14 cellular contexts compared by ENCODE assay signal in genomic region chr14:86787782-86788181, GRCh38.
DNase-seq lines count a peak whose midpoint lies in the region; ATAC-seq, FAIRE-seq and TF ChIP-seq lines count a peak whose summit lies in the region.
"Had no signal": no experiment of that assay in that cellular context is flagged by ENCODE, and none has a peak within 500 bp of the region (broad histone marks: within the 10 kb centered on the region; RNA-seq: fewer than 3 reads in every experiment).

No MANE protein-coding gene starts in this region.

- no peak overlapping the region for H2AFZ ChIP-seq in SK-N-SH (ENCODE audit: low read depth)

- CTCF ChIA-PET in SK-N-SH (lab: Yijun Ruan, JAX), result interaction anchor here (1.1 to 2.0 kb wide), 2 partner anchors 18 to 132 kb away, joined by 4 read pairs; no protein-coding TSS in a partner anchor

- H3K36me3 ChIP-seq in SK-N-SH (replicated peaks in 1 of 2; ENCODE audit: control insufficient read depth in 1 of 2, insufficient read depth in 2 of 2, low read length in 1 of 2), result no peaks in the 10 kb centered on the region
- H3K36me3 ChIP-seq: adrenal gland, thyroid gland had no signal

- no peak for TF ChIP-seq POLR2A in GM12891 (IDR thresholded peaks at IDR 0.05; ENCODE audit: low read depth, low read length)

- POLR2A ChIA-PET in SK-N-SH (lab: Yijun Ruan, JAX), result no interaction called here

- peaks cover 14% of the 10 kb centered on the region for H3K4me1 Mint-ChIP-seq in chondrocyte (ENCODE audit: low read depth)
- H3K4me1 Mint-ChIP-seq in osteocyte (ENCODE audit: unreplicated experiment), result peaks cover 7% of the 10 kb centered on the region

- no peak for DNase-seq in SK-N-SH
- DNase-seq in NCI-H82 (lab: John Stamatoyannopoulos, UW), result peak; percentile 54
- no peak for DNase-seq in chondrocyte (ENCODE audit: low spot score)
- DNase-seq in osteocyte (ENCODE audit: extremely low spot score, unreplicated experiment), result no peak
- no peak for DNase-seq in NCI-H1417 treated with DMSO at 0.1 percent for 48 hours (lab: John Stamatoyannopoulos, UW)
- no peak for DNase-seq in left lobe of liver (ENCODE audit: low spot score)
- DNase-seq in GM12891 (ENCODE audit: insufficient read length, low spot score), result no peak
- DNase-seq: activated CD8-positive, alpha-beta memory T cell treated with anti-CD3 and anti-CD28 coated beads, Interleukin-2, amount 50 U/mL, for 48 hours; adrenal gland; effector memory CD4-positive, alpha-beta T cell; right cardiac atrium; thyroid gland had no signal

- 8% methylated on average over 3 of the region's 3 CpGs for WGBS in SK-N-SH (ENCODE audit: low lambda C conversion rate)

- H3K27me3 ChIP-seq in SK-N-SH (ENCODE audit: insufficient read depth), result no peaks in the 10 kb centered on the region
- H3K27me3 ChIP-seq: adrenal gland, thyroid gland had no signal

- H4K20me1 ChIP-seq in SK-N-SH (ENCODE audit: insufficient read depth), result no peaks in the 10 kb centered on the region

- H3K4me3 ChIP-seq in SK-N-SH (ENCODE audit: low read depth in 2 of 2, low read length in 1 of 2), result no peak overlapping the region
- H3K4me3 ChIP-seq: adrenal gland, thyroid gland had no signal

- no peaks in the 10 kb centered on the region for H3K27me3 Mint-ChIP-seq in chondrocyte (ENCODE audit: low read depth)
- H3K27me3 Mint-ChIP-seq in osteocyte (ENCODE audit: unreplicated experiment), result no peaks in the 10 kb centered on the region

- H3K27ac ChIP-seq in SK-N-SH (ENCODE audit: low read depth in 2 of 2, low read length in 1 of 2), result peak overlapping the region in 1 of 2 experiments; percentile 45; a peak in 2 of 4 replicates
- H3K27ac ChIP-seq: adrenal gland, thyroid gland had no signal

- H3K9me3 ChIP-seq in SK-N-SH, result no peaks in the 10 kb centered on the region
- H3K9me3 ChIP-seq: adrenal gland, thyroid gland had no signal

- H3K9me2 ChIP-seq in SK-N-SH, result no peaks in the 10 kb centered on the region

- H3K9me3 Mint-ChIP-seq in chondrocyte (ENCODE audit: low read depth) (peaks cover 4% of the 10 kb centered on the region), osteocyte (ENCODE audit: unreplicated experiment) (no peaks in the 10 kb centered on the region)

- no peak overlapping the region for H3K9ac ChIP-seq in SK-N-SH

- TF ChIP-seq CTCF in SK-N-SH (IDR thresholded peaks at IDR 0.05) (no peak), chondrocyte (IDR thresholded peaks at IDR 0.05) (no peak), osteocyte (IDR thresholded peaks at IDR 0.05) (no peak)

- TF ChIP-seq EP300 in SK-N-SH (IDR thresholded peaks at IDR 0.05; ENCODE audit: borderline replicate concordance in 1 of 2, low read depth in 1 of 2, low read length in 1 of 2), result no peak

- H3K4me2 ChIP-seq in SK-N-SH, result no peak overlapping the region

- FAIRE-seq in GM12891 (lab: Jason Lieb, UNC), result no peak

- ATAC-seq in SK-N-SH treated with all-trans-retinoic acid at 6 μM for 48 hours (peak; percentile 70), left lobe of liver (no peak)
- ATAC-seq: HCT116, right cardiac atrium had no signal

- no peak for TF ChIP-seq RAD21 in SK-N-SH (IDR thresholded peaks at IDR 0.05; ENCODE audit: low read length)

- H3K27ac Mint-ChIP-seq in chondrocyte (ENCODE audit: unreplicated experiment) (peak overlapping the region; percentile 2), osteocyte (ENCODE audit: unreplicated experiment) (peak overlapping the region; percentile 50)

- no peak overlapping the region for H3K4me3 Mint-ChIP-seq in chondrocyte (ENCODE audit: unreplicated experiment)
- no peak overlapping the region for H3K4me3 Mint-ChIP-seq in osteocyte (ENCODE audit: unreplicated experiment)

- peaks cover 0 to 5% of the 10 kb centered on the region in 2 experiments; a peak in 2 of 4 replicates for H3K4me1 ChIP-seq in SK-N-SH (ENCODE audit: control insufficient read depth in 1 of 2, insufficient read depth in 2 of 2, low read depth in 1 of 2, low read length in 1 of 2)
- H3K4me1 ChIP-seq: adrenal gland, thyroid gland had no signal

- no peaks in the 10 kb centered on the region for H3K79me2 ChIP-seq in SK-N-SH (ENCODE audit: insufficient read depth)

- H3K36me3 Mint-ChIP-seq in chondrocyte (ENCODE audit: low read depth) (no peaks in the 10 kb centered on the region), osteocyte (ENCODE audit: unreplicated experiment) (no peaks in the 10 kb centered on the region)

- H3F3A ChIP-seq in SK-N-SH (replicated peaks; ENCODE audit: insufficient read depth), result no peaks in the 10 kb centered on the region

TF ChIP-seq in SK-N-SH treated with all-trans-retinoic acid at 6 μM for 48 hours, 23 proteins besides CTCF, POLR2A, EP300 and RAD21 (continues in another document):
- TF ChIP-seq TSHZ2 (CRISPR knock-in tag; IDR thresholded peaks at IDR 0.05) (no peak), ZFP3 (CRISPR knock-in tag; IDR thresholded peaks at IDR 0.05) (no peak), OSR1 (CRISPR knock-in tag; IDR thresholded peaks at IDR 0.05) (no peak), SNAI2 (CRISPR knock-in tag; IDR thresholded peaks at IDR 0.05) (no peak)

TF ChIP-seq in SK-N-SH, 30 proteins besides CTCF, POLR2A, EP300 and RAD21:
- TF ChIP-seq CHD2 (IDR thresholded peaks at IDR 0.05; ENCODE audit: low read length, partially characterized antibody), result no peak
TF ChIP-seq in SK-N-SH: peak in this region for 0.

TF ChIP-seq in GM12891, 5 proteins besides CTCF, POLR2A, EP300 and RAD21:
- TF ChIP-seq SPI1 (IDR thresholded peaks at IDR 0.05; ENCODE audit: low read depth, low read length) (no peak), POU2F2 (IDR thresholded peaks at IDR 0.05; ENCODE audit: low read depth, low read length) (no peak), PAX5 (IDR thresholded peaks at IDR 0.05; ENCODE audit: insufficient read depth, low read length, severe bottlenecking) (no peak), POLR2AphosphoS5 (IDR thresholded peaks at IDR 0.05; ENCODE audit: low read depth, low read length) (no peak), TAF1 (IDR thresholded peaks at IDR 0.05; ENCODE audit: low read depth, low read length) (no peak)
